ENCODE assay signal across 8 cellular contexts in the genomic region with DNA sequence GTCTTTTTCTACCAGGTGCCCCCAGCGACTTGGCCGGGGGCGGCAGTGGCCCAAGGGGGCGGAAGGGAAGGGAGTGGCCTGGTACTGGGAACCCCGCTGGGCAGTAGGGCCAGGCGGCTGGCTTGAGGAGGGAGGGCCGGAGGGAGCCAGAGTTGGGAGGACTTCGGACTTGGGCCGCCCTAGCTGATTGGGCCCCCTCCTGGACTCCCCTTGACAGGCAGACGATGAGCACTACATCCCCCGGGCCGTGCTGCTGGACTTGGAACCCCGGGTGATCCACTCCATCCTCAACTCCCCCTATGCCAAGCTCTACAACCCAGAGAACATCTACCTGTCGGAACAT. TPM values are rescaled to one million over a fixed set of nuclear protein-coding genes. Genes with fewer than 3 reads are reported as not detected.
DNase-seq lines count a peak whose midpoint lies in the region; ATAC-seq and TF ChIP-seq lines count a peak whose summit lies in the region.
"Not testable (repeated sequence)": the region's sequence is repeated elsewhere in the genome, so short reads cannot be mapped to it uniquely, and the experiment has no call there.

No MANE protein-coding gene starts in this region.

- peak overlapping the region; percentile 100 for H3K4me2 ChIP-seq in OCI-LY3 (ENCODE audit: low read length)

- not testable (repeated sequence) for TF ChIP-seq CTCF in OCI-LY3 (IDR thresholded peaks at IDR 0.05; ENCODE audit: low read depth, low read length); chondrocyte (IDR thresholded peaks at IDR 0.05); heart left ventricle (IDR thresholded peaks at IDR 0.05); retinal pigment epithelial cell (conservative IDR thresholded peaks at IDR 0.05; ENCODE audit: low read depth, low read length); vagina (IDR thresholded peaks at IDR 0.05)

- H3K4me1 ChIP-seq in ES-I3 (ENCODE audit: insufficient read depth, low read length); mesodermal cell (ENCODE audit: control insufficient read depth, insufficient read depth, low read length, poor library complexity, severe bottlenecking): not testable (repeated sequence)
- peaks cover 31% of the 10 kb centered on the region for H3K4me1 ChIP-seq in OCI-LY3 (ENCODE audit: low read length)
- H3K4me1 ChIP-seq in heart left ventricle: peaks cover 0 to 23% (median 7%) of the 10 kb centered on the region in 12 donors
- peaks cover 22% of the 10 kb centered on the region for H3K4me1 ChIP-seq in vagina

- H3K27ac ChIP-seq in OCI-LY3 (ENCODE audit: low read length); mesodermal cell (ENCODE audit: low read depth, low read length, severe bottlenecking): not testable (repeated sequence)
- peak overlapping the region in 8 of 12 donors; percentile 68 to 88 (median 82) for H3K27ac ChIP-seq in heart left ventricle
- H3K27ac ChIP-seq in vagina: peak overlapping the region; percentile 88

- not testable (repeated sequence) for H3K9me3 ChIP-seq in ES-I3 (ENCODE audit: control insufficient read depth, insufficient read depth, low read length); OCI-LY3 (ENCODE audit: insufficient read depth, low read length); heart left ventricle; mesodermal cell (ENCODE audit: control insufficient read depth, low read length); vagina

- not testable (repeated sequence) for H3K79me2 ChIP-seq in OCI-LY3 (ENCODE audit: low read length)

- TF ChIP-seq POLR2A in heart left ventricle (IDR thresholded peaks at IDR 0.05); vagina (IDR thresholded peaks at IDR 0.05): not testable (repeated sequence)

- peak overlapping the region; percentile 63; the same call in 1 of the 2 replicates for H3K9ac ChIP-seq in ES-I3 (ENCODE audit: low read depth, low read length)
- not testable (repeated sequence) for H3K9ac ChIP-seq in OCI-LY3 (ENCODE audit: low read length)

- not testable (repeated sequence) for DNase-seq in activated T-cell treated with anti-CD3 and anti-CD28 coated beads, Interleukin-2, amount 50 U/mL, for 4 hours; chondrocyte (ENCODE audit: low spot score); heart left ventricle; retinal pigment epithelial cell (ENCODE audit: low read depth); vagina (ENCODE audit: extremely low spot score in 2 of 2)

- H3K36me3 Mint-ChIP-seq in activated T-cell treated with anti-CD3 and anti-CD28 coated beads, Interleukin-2, amount 50 U/mL, for 4 hours (ENCODE audit: insufficient read depth); chondrocyte (ENCODE audit: low read depth): not testable (repeated sequence)

- not testable (repeated sequence) for H3K36me3 ChIP-seq in ES-I3 (ENCODE audit: insufficient read depth, low read length); OCI-LY3 (replicated peaks; ENCODE audit: low read depth, low read length); vagina
- H3K36me3 ChIP-seq in heart left ventricle (peaks cover 0 to 39% (median 16%) of the 10 kb centered on the region in 9 donors), mesodermal cell (ENCODE audit: control insufficient read depth, insufficient read depth, low read length) (peaks cover 31% of the 10 kb centered on the region)

- H3K4me3 ChIP-seq in OCI-LY3 (ENCODE audit: low read length): peak overlapping the region; percentile 90
- peak overlapping the region in 9 of 12 donors; percentile 64 to 94 (median 79) for H3K4me3 ChIP-seq in heart left ventricle
- peak overlapping the region; percentile 62 for H3K4me3 ChIP-seq in mesodermal cell (ENCODE audit: extremely low read depth, insufficient read depth, low read length, poor library complexity, severe bottlenecking)
- H3K4me3 ChIP-seq in retinal pigment epithelial cell (ENCODE audit: low read length): peak overlapping the region; percentile 57
- H3K4me3 ChIP-seq in vagina: peak overlapping the region; percentile 66 to 81

- H3K27ac Mint-ChIP-seq in chondrocyte (ENCODE audit: unreplicated experiment): peak overlapping the region; percentile 85

- peaks cover 28% of the 10 kb centered on the region for H3K4me1 Mint-ChIP-seq in activated T-cell treated with anti-CD3 and anti-CD28 coated beads, Interleukin-2, amount 50 U/mL, for 4 hours (ENCODE audit: low read depth)
- H3K4me1 Mint-ChIP-seq in chondrocyte (ENCODE audit: low read depth): peaks cover 23% of the 10 kb centered on the region

- H3K27me3 Mint-ChIP-seq in activated T-cell treated with anti-CD3 and anti-CD28 coated beads, Interleukin-2, amount 50 U/mL, for 4 hours (ENCODE audit: low read depth); chondrocyte (ENCODE audit: low read depth): not testable (repeated sequence)

- peak overlapping the region; percentile 88 for H3K4me3 Mint-ChIP-seq in activated T-cell treated with anti-CD3 and anti-CD28 coated beads, Interleukin-2, amount 50 U/mL, for 4 hours
- H3K4me3 Mint-ChIP-seq in chondrocyte (ENCODE audit: unreplicated experiment): peak overlapping the region; percentile 89

- 35 to 100% (median 80%) methylated on average over 1 to 6 of the region's 14 CpGs for WGBS in heart left ventricle, 4 donors
- WGBS in mesodermal cell (ENCODE audit: insufficient coverage in 2 of 2), 2 experiments: 80% methylated on average over 1 of the region's 14 CpGs; no CpG with 5 or more reads in 1 of the 2 experiments

- not testable (repeated sequence) for ATAC-seq in activated T-cell treated with anti-CD3 and anti-CD28 coated beads, Interleukin-2, amount 50 U/mL, for 4 hours
- peak in 3 of 4 donors; percentile 14 to 34 (median 31) for ATAC-seq in heart left ventricle

- not testable (repeated sequence) for H3K9me3 Mint-ChIP-seq in activated T-cell treated with anti-CD3 and anti-CD28 coated beads, Interleukin-2, amount 50 U/mL, for 4 hours; chondrocyte (ENCODE audit: low read depth)

- H3K27me3 ChIP-seq in OCI-LY3 (ENCODE audit: low read depth, low read length); heart left ventricle; vagina: not testable (repeated sequence)

- not testable (repeated sequence) for H4K20me1 ChIP-seq in OCI-LY3 (ENCODE audit: insufficient read depth, low read length)

- intact Hi-C loops in heart left ventricle (cut with DNase I): loop anchor here in 3 of 10 donors (5.0 kb wide), 2 partner anchors 38 to 43 kb away; no protein-coding TSS in a partner anchor
- intact Hi-C loops in vagina (cut with DNase I): not testable (repeated sequence)

- H2AFZ ChIP-seq in OCI-LY3 (ENCODE audit: low read depth, low read length): not testable (repeated sequence)

RNA-seq across cellular contexts. Expression of gene TUBG2, which starts 0.8 kb away (rescaled TPM):
- total RNA-seq in activated T-cell treated with anti-CD3 and anti-CD28 coated beads, Interleukin-2, amount 50 U/mL, for 4 hours: 1 to 10 TPM; 5.6 to 7.1 (median 5.9) TPM
- total RNA-seq in chondrocyte (26.2 to 36.5 TPM (median 29.2 TPM) in 3 replicates), heart left ventricle (10 to 100 TPM; 11.0 to 28.2 (median 16.7) TPM), vagina (44.7 TPM)
- polyA plus RNA-seq in heart left ventricle: 10 to 100 TPM in 1 of 2 donors, 1 to 10 TPM in 1; 8.6 to 15.3 TPM
- polyA plus RNA-seq in mesodermal cell (2013, experiment 1 of 2): 28.4 TPM
- polyA plus RNA-seq in mesodermal cell (2013, experiment 2 of 2): 25.0 TPM

RNA-seq across cellular contexts. Expression of gene PLEKHH3, which starts 16.9 kb away (rescaled TPM):
- 1 to 10 TPM in 1 of 3 donors, under 1 TPM in 2; 0.56 to 1.2 (median 0.63) TPM for total RNA-seq in activated T-cell treated with anti-CD3 and anti-CD28 coated beads, Interleukin-2, amount 50 U/mL, for 4 hours
- 23.7 to 41.5 TPM (median 38.7 TPM) in 3 replicates for total RNA-seq in chondrocyte
- total RNA-seq in heart left ventricle: 10 to 100 TPM; 17.8 to 25.9 (median 23.6) TPM
- polyA plus RNA-seq in heart left ventricle: 10 to 100 TPM; 19.5 to 19.9 TPM
- 17.2 TPM for polyA plus RNA-seq in mesodermal cell (2013, experiment 1 of 2)
- polyA plus RNA-seq in mesodermal cell (2013, experiment 2 of 2): 12.4 TPM
- total RNA-seq in vagina: 44.9 TPM

RNA-seq across cellular contexts. Expression of gene CCR10, which starts 21.7 kb away (rescaled TPM):
- total RNA-seq in activated T-cell treated with anti-CD3 and anti-CD28 coated beads, Interleukin-2, amount 50 U/mL, for 4 hours: under 1 TPM; 0.25 to 0.43 (median 0.32) TPM
- total RNA-seq in chondrocyte (1.2 to 1.8 TPM (median 1.6 TPM) in 3 replicates), heart left ventricle (1 to 10 TPM; 1.2 to 3.1 (median 2.1) TPM), vagina (3.2 TPM)
- 1 to 10 TPM; 1.1 to 2.1 TPM for polyA plus RNA-seq in heart left ventricle
- polyA plus RNA-seq in mesodermal cell (2013, experiment 1 of 2): 1.1 TPM
- polyA plus RNA-seq in mesodermal cell (2013, experiment 2 of 2): 1.8 TPM

RNA-seq across cellular contexts. Expression of gene CNTNAP1, which starts 22.4 kb away (rescaled TPM):
- total RNA-seq in activated T-cell treated with anti-CD3 and anti-CD28 coated beads, Interleukin-2, amount 50 U/mL, for 4 hours: 1 to 10 TPM in 1 of 3 donors, under 1 TPM in 2; 0.73 to 1.3 (median 0.79) TPM
- 22.8 to 43.6 TPM (median 42.1 TPM) in 3 replicates for total RNA-seq in chondrocyte
- 10 to 100 TPM in 1 of 9 donors, 1 to 10 TPM in 8; 1.3 to 17.9 (median 3.1) TPM for total RNA-seq in heart left ventricle
- polyA plus RNA-seq in heart left ventricle: 1 to 10 TPM; 2.2 to 4.3 TPM
- polyA plus RNA-seq in mesodermal cell (2013, experiment 1 of 2): 14.5 TPM
- 13.9 TPM for polyA plus RNA-seq in mesodermal cell (2013, experiment 2 of 2)
- 5.9 TPM for total RNA-seq in vagina

RNA-seq across cellular contexts. Expression of gene TUBG1, which starts 50.4 kb away (rescaled TPM):
- 100 to 1,000 TPM in 1 of 3 donors, 10 to 100 TPM in 2; 91.7 to 103 (median 93.7) TPM for total RNA-seq in activated T-cell treated with anti-CD3 and anti-CD28 coated beads, Interleukin-2, amount 50 U/mL, for 4 hours
- total RNA-seq in chondrocyte (41.1 to 70.4 TPM (median 41.6 TPM) in 3 replicates), heart left ventricle (10 to 100 TPM; 31.5 to 80.1 (median 49.3) TPM), vagina (33.9 TPM)
- 100 to 1,000 TPM in 1 of 2 donors, 10 to 100 TPM in 1; 46.4 to 112 TPM for polyA plus RNA-seq in heart left ventricle
- 104 TPM for polyA plus RNA-seq in mesodermal cell (2013, experiment 1 of 2)
- polyA plus RNA-seq in mesodermal cell (2013, experiment 2 of 2): 83.1 TPM

Comparison
In these comparisons a context has a peak if more than half of its experiments do, and no peak if none do; other contexts are left out.
1. RNA of gene PLEKHH3, which starts 16.9 kb away (total RNA-seq): 44.9 TPM in vagina (single experiment), 23.7 to 41.5 TPM in chondrocyte and 17.8 to 25.9 TPM in heart left ventricle; 0.56 to 1.2 TPM in activated T-cell treated with anti-CD3 and anti-CD28 coated beads, Interleukin-2, amount 50 U/mL, for 4 hours; every median in the first group is over 4 times any median in the second.
2. Peak in every context shown above with its lines, with median percentiles within 50 percentile points of each other: H3K4me3 ChIP-seq.